ENCODE assay signal across 1 cellular context in the genomic region with DNA sequence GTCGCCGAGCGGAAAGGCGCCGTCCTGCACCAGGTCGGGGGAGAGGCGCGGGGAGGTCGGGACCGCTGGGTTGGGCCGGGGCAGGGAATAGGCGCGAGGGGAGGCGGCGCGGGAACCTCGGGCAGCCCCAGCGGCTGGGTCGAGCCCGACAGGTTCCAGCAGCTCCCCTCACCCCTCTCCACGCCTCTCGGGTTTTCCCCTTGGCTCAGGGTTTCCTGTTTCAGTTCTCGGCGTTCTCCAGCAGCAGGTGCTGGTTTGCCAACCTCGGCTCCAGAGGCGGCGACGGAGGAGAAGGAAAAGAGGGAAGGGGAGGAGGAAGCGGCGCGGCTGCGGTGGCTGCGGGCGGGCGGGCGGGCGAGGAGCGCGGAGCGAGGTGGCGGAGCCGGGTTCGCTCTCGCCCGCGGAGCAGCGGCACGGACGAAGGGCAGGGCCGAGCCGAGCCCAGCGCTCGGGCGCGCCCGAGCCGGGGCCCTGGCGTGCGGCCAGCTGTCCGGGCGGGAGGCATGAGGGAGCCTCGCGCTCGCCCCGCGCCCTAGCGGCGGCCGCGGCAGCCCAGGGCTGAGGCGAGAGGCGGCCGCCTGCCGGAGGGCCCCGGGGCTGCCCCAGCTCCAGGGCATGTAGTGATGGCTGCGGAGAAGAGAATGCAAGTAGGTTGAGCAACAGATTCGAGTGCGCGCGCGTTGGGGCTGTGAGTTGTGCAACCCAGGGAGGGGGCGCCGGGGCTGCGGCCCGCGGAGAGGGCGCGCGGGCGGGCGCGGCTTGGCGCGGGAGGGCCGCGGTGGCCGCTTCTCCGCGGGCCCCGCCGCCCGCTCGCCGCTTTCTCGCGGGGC.
TF ChIP-seq lines count a peak whose summit lies in the region.

A gene (plus strand): TSS at position 816 of the 830 bp plus-strand sequence. CDS start 20 bp downstream, outside the sequence.

TF ChIP-seq in HEK293, 187 proteins besides CTCF, POLR2A, EP300 and RAD21 (continued from another document and continues in another):
- TF ChIP-seq, protein P1, sequence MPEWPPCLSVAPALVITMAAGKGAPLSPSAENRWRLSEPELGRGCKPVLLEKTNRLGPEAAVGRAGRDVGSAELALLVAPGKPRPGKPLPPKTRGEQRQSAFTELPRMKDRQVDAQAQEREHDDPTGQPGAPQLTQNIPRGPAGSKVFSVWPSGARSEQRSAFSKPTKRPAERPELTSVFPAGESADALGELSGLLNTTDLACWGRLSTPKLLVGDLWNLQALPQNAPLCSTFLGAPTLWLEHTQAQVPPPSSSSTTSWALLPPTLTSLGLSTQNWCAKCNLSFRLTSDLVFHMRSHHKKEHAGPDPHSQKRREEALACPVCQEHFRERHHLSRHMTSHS (tag by site-specific recombination; IDR thresholded peaks at IDR 0.05) = no peak
- no peak for TF ChIP-seq KLF7 (tag by site-specific recombination; IDR thresholded peaks at IDR 0.05; ENCODE audit: borderline replicate concordance)
- TF ChIP-seq ZNF223 (tag by site-specific recombination; IDR thresholded peaks at IDR 0.05) = no peak
- TF ChIP-seq, protein P2, sequence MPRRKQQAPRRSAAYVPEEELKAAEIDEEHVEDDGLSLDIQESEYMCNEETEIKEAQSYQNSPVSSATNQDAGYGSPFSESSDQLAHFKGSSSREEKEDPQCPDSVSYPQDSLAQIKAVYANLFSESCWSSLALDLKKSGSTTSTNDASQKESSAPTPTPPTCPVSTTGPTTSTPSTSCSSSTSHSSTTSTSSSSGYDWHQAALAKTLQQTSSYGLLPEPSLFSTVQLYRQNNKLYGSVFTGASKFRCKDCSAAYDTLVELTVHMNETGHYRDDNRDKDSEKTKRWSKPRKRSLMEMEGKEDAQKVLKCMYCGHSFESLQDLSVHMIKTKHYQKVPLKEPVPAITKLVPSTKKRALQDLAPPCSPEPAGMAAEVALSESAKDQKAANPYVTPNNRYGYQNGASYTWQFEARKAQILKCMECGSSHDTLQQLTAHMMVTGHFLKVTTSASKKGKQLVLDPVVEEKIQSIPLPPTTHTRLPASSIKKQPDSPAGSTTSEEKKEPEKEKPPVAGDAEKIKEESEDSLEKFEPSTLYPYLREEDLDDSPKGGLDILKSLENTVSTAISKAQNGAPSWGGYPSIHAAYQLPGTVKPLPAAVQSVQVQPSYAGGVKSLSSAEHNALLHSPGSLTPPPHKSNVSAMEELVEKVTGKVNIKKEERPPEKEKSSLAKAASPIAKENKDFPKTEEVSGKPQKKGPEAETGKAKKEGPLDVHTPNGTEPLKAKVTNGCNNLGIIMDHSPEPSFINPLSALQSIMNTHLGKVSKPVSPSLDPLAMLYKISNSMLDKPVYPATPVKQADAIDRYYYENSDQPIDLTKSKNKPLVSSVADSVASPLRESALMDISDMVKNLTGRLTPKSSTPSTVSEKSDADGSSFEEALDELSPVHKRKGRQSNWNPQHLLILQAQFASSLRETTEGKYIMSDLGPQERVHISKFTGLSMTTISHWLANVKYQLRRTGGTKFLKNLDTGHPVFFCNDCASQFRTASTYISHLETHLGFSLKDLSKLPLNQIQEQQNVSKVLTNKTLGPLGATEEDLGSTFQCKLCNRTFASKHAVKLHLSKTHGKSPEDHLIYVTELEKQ (tag by site-specific recombination; IDR thresholded peaks at IDR 0.05; ENCODE audit: borderline replicate concordance) = no peak
- no peak; the same call in 1 of the 2 replicates for TF ChIP-seq ZNF335 (tag by site-specific recombination; conservative IDR thresholded peaks at IDR 0.05)
- TF ChIP-seq, protein P3, sequence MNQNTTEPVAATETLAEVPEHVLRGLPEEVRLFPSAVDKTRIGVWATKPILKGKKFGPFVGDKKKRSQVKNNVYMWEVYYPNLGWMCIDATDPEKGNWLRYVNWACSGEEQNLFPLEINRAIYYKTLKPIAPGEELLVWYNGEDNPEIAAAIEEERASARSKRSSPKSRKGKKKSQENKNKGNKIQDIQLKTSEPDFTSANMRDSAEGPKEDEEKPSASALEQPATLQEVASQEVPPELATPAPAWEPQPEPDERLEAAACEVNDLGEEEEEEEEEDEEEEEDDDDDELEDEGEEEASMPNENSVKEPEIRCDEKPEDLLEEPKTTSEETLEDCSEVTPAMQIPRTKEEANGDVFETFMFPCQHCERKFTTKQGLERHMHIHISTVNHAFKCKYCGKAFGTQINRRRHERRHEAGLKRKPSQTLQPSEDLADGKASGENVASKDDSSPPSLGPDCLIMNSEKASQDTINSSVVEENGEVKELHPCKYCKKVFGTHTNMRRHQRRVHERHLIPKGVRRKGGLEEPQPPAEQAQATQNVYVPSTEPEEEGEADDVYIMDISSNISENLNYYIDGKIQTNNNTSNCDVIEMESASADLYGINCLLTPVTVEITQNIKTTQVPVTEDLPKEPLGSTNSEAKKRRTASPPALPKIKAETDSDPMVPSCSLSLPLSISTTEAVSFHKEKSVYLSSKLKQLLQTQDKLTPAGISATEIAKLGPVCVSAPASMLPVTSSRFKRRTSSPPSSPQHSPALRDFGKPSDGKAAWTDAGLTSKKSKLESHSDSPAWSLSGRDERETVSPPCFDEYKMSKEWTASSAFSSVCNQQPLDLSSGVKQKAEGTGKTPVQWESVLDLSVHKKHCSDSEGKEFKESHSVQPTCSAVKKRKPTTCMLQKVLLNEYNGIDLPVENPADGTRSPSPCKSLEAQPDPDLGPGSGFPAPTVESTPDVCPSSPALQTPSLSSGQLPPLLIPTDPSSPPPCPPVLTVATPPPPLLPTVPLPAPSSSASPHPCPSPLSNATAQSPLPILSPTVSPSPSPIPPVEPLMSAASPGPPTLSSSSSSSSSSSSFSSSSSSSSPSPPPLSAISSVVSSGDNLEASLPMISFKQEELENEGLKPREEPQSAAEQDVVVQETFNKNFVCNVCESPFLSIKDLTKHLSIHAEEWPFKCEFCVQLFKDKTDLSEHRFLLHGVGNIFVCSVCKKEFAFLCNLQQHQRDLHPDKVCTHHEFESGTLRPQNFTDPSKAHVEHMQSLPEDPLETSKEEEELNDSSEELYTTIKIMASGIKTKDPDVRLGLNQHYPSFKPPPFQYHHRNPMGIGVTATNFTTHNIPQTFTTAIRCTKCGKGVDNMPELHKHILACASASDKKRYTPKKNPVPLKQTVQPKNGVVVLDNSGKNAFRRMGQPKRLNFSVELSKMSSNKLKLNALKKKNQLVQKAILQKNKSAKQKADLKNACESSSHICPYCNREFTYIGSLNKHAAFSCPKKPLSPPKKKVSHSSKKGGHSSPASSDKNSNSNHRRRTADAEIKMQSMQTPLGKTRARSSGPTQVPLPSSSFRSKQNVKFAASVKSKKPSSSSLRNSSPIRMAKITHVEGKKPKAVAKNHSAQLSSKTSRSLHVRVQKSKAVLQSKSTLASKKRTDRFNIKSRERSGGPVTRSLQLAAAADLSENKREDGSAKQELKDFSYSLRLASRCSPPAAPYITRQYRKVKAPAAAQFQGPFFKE (tag by site-specific recombination; IDR thresholded peaks at IDR 0.05; ENCODE audit: borderline replicate concordance) = no peak
- TF ChIP-seq ZNF664 (tag by site-specific recombination; IDR thresholded peaks at IDR 0.05) = no peak
- TF ChIP-seq ZBTB17 (tag by site-specific recombination; IDR thresholded peaks at IDR 0.05) = peak; percentile 60; the same call in 1 of the 2 replicates
- TF ChIP-seq ZNF140 (tag by site-specific recombination; IDR thresholded peaks at IDR 0.05) = no peak
- no peak for TF ChIP-seq OVOL3 (tag by site-specific recombination; IDR thresholded peaks at IDR 0.05)
- no peak for TF ChIP-seq ZNF677 (tag by site-specific recombination; IDR thresholded peaks at IDR 0.05)
- no peak for TF ChIP-seq ZNF701 (tag by site-specific recombination; IDR thresholded peaks at IDR 0.05)
- TF ChIP-seq ZNF768 (tag by site-specific recombination; IDR thresholded peaks at IDR 0.05) = no peak
- TF ChIP-seq ZNF76 (tag by site-specific recombination; IDR thresholded peaks at IDR 0.05; ENCODE audit: borderline replicate concordance, low read depth) = 0 out of 2 replicates have a peak, but pooled peaks have one; percentile 20
- TF ChIP-seq ZBTB48 (tag by site-specific recombination; IDR thresholded peaks at IDR 0.05) = no peak
- 0 out of 2 replicates have a peak, but pooled peaks have one; percentile 18 for TF ChIP-seq ZNF785 (tag by site-specific recombination; IDR thresholded peaks at IDR 0.05)
- TF ChIP-seq ZNF16 (tag by site-specific recombination; IDR thresholded peaks at IDR 0.05; ENCODE audit: low read depth) = 0 out of 2 replicates have a peak, but pooled peaks have one; percentile 12
- TF ChIP-seq, protein P4, sequence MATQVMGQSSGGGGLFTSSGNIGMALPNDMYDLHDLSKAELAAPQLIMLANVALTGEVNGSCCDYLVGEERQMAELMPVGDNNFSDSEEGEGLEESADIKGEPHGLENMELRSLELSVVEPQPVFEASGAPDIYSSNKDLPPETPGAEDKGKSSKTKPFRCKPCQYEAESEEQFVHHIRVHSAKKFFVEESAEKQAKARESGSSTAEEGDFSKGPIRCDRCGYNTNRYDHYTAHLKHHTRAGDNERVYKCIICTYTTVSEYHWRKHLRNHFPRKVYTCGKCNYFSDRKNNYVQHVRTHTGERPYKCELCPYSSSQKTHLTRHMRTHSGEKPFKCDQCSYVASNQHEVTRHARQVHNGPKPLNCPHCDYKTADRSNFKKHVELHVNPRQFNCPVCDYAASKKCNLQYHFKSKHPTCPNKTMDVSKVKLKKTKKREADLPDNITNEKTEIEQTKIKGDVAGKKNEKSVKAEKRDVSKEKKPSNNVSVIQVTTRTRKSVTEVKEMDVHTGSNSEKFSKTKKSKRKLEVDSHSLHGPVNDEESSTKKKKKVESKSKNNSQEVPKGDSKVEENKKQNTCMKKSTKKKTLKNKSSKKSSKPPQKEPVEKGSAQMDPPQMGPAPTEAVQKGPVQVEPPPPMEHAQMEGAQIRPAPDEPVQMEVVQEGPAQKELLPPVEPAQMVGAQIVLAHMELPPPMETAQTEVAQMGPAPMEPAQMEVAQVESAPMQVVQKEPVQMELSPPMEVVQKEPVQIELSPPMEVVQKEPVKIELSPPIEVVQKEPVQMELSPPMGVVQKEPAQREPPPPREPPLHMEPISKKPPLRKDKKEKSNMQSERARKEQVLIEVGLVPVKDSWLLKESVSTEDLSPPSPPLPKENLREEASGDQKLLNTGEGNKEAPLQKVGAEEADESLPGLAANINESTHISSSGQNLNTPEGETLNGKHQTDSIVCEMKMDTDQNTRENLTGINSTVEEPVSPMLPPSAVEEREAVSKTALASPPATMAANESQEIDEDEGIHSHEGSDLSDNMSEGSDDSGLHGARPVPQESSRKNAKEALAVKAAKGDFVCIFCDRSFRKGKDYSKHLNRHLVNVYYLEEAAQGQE (tag by site-specific recombination; IDR thresholded peaks at IDR 0.05) = no peak
- no peak for TF ChIP-seq ZNF510 (tag by site-specific recombination; IDR thresholded peaks at IDR 0.05; ENCODE audit: insufficient replicate concordance)
- no peak for TF ChIP-seq ZNF629 (tag by site-specific recombination; IDR thresholded peaks at IDR 0.05)
- TF ChIP-seq, protein P5, sequence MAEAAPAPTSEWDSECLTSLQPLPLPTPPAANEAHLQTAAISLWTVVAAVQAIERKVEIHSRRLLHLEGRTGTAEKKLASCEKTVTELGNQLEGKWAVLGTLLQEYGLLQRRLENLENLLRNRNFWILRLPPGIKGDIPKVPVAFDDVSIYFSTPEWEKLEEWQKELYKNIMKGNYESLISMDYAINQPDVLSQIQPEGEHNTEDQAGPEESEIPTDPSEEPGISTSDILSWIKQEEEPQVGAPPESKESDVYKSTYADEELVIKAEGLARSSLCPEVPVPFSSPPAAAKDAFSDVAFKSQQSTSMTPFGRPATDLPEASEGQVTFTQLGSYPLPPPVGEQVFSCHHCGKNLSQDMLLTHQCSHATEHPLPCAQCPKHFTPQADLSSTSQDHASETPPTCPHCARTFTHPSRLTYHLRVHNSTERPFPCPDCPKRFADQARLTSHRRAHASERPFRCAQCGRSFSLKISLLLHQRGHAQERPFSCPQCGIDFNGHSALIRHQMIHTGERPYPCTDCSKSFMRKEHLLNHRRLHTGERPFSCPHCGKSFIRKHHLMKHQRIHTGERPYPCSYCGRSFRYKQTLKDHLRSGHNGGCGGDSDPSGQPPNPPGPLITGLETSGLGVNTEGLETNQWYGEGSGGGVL (tag by site-specific recombination; IDR thresholded peaks at IDR 0.05) = peak; percentile 79
- no peak for TF ChIP-seq ZFP69B (tag by site-specific recombination; IDR thresholded peaks at IDR 0.05)
- no peak for TF ChIP-seq WT1 (tag by site-specific recombination; IDR thresholded peaks at IDR 0.05)
- TF ChIP-seq GLIS2 (tag by site-specific recombination; IDR thresholded peaks at IDR 0.05) = peak; percentile 74
- no peak for TF ChIP-seq ZNF544 (tag by site-specific recombination; IDR thresholded peaks at IDR 0.05)
- TF ChIP-seq MZF1 (tag by site-specific recombination; IDR thresholded peaks at IDR 0.05; ENCODE audit: borderline replicate concordance) = no peak
- TF ChIP-seq ZNF548 (tag by site-specific recombination; IDR thresholded peaks at IDR 0.05) = no peak
- TF ChIP-seq, protein P6, sequence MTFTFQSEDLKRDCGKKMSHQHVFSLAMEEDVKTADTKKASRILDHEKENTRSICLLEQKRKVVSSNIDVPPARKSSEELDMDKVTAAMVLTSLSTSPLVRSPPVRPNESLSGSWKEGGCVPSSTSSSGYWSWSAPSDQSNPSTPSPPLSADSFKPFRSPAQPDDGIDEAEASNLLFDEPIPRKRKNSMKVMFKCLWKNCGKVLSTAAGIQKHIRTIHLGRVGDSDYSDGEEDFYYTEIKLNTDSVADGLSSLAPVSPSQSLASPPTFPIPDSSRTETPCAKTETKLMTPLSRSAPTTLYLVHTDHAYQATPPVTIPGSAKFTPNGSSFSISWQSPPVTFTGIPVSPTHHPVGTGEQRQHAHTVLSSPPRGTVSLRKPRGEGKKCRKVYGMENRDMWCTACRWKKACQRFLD (tag by site-specific recombination; IDR thresholded peaks at IDR 0.05) = no peak
- no peak for TF ChIP-seq ZNF121 (tag by site-specific recombination; IDR thresholded peaks at IDR 0.05)
- TF ChIP-seq ZNF24 (tag by site-specific recombination; IDR thresholded peaks at IDR 0.05) = no peak
- no peak for TF ChIP-seq ZNF155 (tag by site-specific recombination; IDR thresholded peaks at IDR 0.05)
- peak; percentile 61 for TF ChIP-seq IKZF3 (tag by site-specific recombination; IDR thresholded peaks at IDR 0.05)
- TF ChIP-seq, protein P7, sequence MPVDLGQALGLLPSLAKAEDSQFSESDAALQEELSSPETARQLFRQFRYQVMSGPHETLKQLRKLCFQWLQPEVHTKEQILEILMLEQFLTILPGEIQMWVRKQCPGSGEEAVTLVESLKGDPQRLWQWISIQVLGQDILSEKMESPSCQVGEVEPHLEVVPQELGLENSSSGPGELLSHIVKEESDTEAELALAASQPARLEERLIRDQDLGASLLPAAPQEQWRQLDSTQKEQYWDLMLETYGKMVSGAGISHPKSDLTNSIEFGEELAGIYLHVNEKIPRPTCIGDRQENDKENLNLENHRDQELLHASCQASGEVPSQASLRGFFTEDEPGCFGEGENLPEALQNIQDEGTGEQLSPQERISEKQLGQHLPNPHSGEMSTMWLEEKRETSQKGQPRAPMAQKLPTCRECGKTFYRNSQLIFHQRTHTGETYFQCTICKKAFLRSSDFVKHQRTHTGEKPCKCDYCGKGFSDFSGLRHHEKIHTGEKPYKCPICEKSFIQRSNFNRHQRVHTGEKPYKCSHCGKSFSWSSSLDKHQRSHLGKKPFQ (tag by site-specific recombination; IDR thresholded peaks at IDR 0.05) = no peak
- no peak for TF ChIP-seq RBAK (tag by site-specific recombination; IDR thresholded peaks at IDR 0.05)
- TF ChIP-seq ZNF416 (tag by site-specific recombination; IDR thresholded peaks at IDR 0.05) = no peak
- no peak for TF ChIP-seq ZSCAN23 (tag by site-specific recombination; IDR thresholded peaks at IDR 0.05)
